2 cellular contexts compared by ENCODE assay signal in genomic region chr20:52081791-52082190, GRCh38.
TF ChIP-seq lines count a peak whose summit lies in the region.

No MANE protein-coding gene starts in this region.

TF ChIP-seq in IMR-90, 13 proteins besides CTCF, POLR2A, EP300 and RAD21 (continued from another document):
- TF ChIP-seq, protein P1, sequence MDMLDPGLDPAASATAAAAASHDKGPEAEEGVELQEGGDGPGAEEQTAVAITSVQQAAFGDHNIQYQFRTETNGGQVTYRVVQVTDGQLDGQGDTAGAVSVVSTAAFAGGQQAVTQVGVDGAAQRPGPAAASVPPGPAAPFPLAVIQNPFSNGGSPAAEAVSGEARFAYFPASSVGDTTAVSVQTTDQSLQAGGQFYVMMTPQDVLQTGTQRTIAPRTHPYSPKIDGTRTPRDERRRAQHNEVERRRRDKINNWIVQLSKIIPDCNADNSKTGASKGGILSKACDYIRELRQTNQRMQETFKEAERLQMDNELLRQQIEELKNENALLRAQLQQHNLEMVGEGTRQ (IDR thresholded peaks at IDR 0.05; ENCODE audit: low read depth, low read length) = no peak

TF ChIP-seq in WTC11, 78 proteins besides CTCF, POLR2A, EP300 and RAD21 (continued from another document):
- TF ChIP-seq TCF7 (CRISPR knock-in tag; IDR thresholded peaks at IDR 0.05; ENCODE audit: low read depth) (no peak), MXD4 (CRISPR knock-in tag; IDR thresholded peaks at IDR 0.05; ENCODE audit: borderline replicate concordance) (no peak), PRDM15 (CRISPR knock-in tag; IDR thresholded peaks at IDR 0.05) (no peak), NR3C1 (CRISPR knock-in tag; conservative IDR thresholded peaks at IDR 0.05; ENCODE audit: low read depth) (no peak), NFYB (CRISPR knock-in tag; conservative IDR thresholded peaks at IDR 0.05; ENCODE audit: low read depth) (no peak), KAT7 (CRISPR knock-in tag; IDR thresholded peaks at IDR 0.05; ENCODE audit: borderline replicate concordance) (no peak), ETV6 (CRISPR knock-in tag; IDR thresholded peaks at IDR 0.05) (no peak), SMAD3 (CRISPR knock-in tag; IDR thresholded peaks at IDR 0.05; ENCODE audit: borderline replicate concordance) (no peak), ZNF232 (CRISPR knock-in tag; IDR thresholded peaks at IDR 0.05) (no peak), ZBTB43 (CRISPR knock-in tag; IDR thresholded peaks at IDR 0.05) (no peak), ZNF317 (CRISPR knock-in tag; IDR thresholded peaks at IDR 0.05; ENCODE audit: borderline replicate concordance, low read depth) (no peak)
- TF ChIP-seq, protein P2, sequence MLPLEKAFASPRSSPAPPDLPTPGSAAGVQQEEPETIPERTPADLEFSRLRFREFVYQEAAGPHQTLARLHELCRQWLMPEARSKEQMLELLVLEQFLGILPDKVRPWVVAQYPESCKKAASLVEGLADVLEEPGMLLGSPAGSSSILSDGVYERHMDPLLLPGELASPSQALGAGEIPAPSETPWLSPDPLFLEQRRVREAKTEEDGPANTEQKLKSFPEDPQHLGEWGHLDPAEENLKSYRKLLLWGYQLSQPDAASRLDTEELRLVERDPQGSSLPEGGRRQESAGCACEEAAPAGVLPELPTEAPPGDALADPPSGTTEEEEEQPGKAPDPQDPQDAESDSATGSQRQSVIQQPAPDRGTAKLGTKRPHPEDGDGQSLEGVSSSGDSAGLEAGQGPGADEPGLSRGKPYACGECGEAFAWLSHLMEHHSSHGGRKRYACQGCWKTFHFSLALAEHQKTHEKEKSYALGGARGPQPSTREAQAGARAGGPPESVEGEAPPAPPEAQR (CRISPR knock-in tag; IDR thresholded peaks at IDR 0.05) = no peak
- TF ChIP-seq, protein P3, sequence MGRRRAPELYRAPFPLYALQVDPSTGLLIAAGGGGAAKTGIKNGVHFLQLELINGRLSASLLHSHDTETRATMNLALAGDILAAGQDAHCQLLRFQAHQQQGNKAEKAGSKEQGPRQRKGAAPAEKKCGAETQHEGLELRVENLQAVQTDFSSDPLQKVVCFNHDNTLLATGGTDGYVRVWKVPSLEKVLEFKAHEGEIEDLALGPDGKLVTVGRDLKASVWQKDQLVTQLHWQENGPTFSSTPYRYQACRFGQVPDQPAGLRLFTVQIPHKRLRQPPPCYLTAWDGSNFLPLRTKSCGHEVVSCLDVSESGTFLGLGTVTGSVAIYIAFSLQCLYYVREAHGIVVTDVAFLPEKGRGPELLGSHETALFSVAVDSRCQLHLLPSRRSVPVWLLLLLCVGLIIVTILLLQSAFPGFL (CRISPR knock-in tag; IDR thresholded peaks at IDR 0.05; ENCODE audit: borderline replicate concordance) = no peak
- TF ChIP-seq, protein P4, sequence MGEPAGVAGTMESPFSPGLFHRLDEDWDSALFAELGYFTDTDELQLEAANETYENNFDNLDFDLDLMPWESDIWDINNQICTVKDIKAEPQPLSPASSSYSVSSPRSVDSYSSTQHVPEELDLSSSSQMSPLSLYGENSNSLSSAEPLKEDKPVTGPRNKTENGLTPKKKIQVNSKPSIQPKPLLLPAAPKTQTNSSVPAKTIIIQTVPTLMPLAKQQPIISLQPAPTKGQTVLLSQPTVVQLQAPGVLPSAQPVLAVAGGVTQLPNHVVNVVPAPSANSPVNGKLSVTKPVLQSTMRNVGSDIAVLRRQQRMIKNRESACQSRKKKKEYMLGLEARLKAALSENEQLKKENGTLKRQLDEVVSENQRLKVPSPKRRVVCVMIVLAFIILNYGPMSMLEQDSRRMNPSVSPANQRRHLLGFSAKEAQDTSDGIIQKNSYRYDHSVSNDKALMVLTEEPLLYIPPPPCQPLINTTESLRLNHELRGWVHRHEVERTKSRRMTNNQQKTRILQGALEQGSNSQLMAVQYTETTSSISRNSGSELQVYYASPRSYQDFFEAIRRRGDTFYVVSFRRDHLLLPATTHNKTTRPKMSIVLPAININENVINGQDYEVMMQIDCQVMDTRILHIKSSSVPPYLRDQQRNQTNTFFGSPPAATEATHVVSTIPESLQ (CRISPR knock-in tag; IDR thresholded peaks at IDR 0.05) = no peak
